ENCODE assay signal across 11 cellular contexts in genomic region chr1:26409191-26409751, GRCh38. TPM values are rescaled to one million over a fixed set of nuclear protein-coding genes. Genes with fewer than 3 reads are reported as not detected.
DNase-seq lines count a peak whose midpoint lies in the region; ATAC-seq, FAIRE-seq and TF ChIP-seq lines count a peak whose summit lies in the region.
"Had no signal": no experiment of that assay in that cellular context is flagged by ENCODE, and none has a peak within 500 bp of the region (broad histone marks: within the 10 kb centered on the region; RNA-seq: fewer than 3 reads in every experiment).

No MANE protein-coding gene starts in this region.

- H2BK5ac ChIP-seq in IMR-90 (ENCODE audit: low read depth, low read length, poor library complexity, severe bottlenecking): no peak overlapping the region

- H3K9ac ChIP-seq in IMR-90 (ENCODE audit: low read depth, low read length): no peak overlapping the region
- peak overlapping the region in 1 of 2 experiments; percentile 20; a peak in 1 of 4 replicates for H3K9ac ChIP-seq in K562 (ENCODE audit: insufficient read depth in 1 of 2, low read depth in 2 of 2, low read length in 2 of 2)
- H3K9ac ChIP-seq: KMS-11 had no signal

- no peaks in the 10 kb centered on the region for H3K36me3 Mint-ChIP-seq in naive thymus-derived CD8-positive, alpha-beta T cell

- H3K4me3 ChIP-seq in IMR-90 (ENCODE audit: insufficient read depth, low read depth, low read length) (no peak overlapping the region), K562 (no peak overlapping the region; the same call in 1 of the 2 replicates)
- H3K4me3 ChIP-seq: heart left ventricle had no signal

- dilution Hi-C loops in IMR-90 (cut with HindIII; ENCODE audit: low sequenced_read_pairs, unreplicated experiment): no loop called here

- H3K9me3 ChIP-seq in IMR-90 (ENCODE audit: control insufficient read depth, insufficient read depth, low read length): 0 out of 2 replicates have a peak, but pooled peaks cover 2% of the 10 kb centered on the region
- H3K9me3 ChIP-seq in K562 (replicated peaks; ENCODE audit: control insufficient read depth, insufficient read depth, low read depth, low read length): no peaks in the 10 kb centered on the region
- H3K9me3 ChIP-seq: heart left ventricle had no signal

- TF ChIP-seq RAD21 in IMR-90 (IDR thresholded peaks at IDR 0.05; ENCODE audit: low read length) (no peak), K562 (CRISPR knock-in tag; conservative IDR thresholded peaks at IDR 0.05 in 1 of 2, IDR thresholded peaks at IDR 0.05 in 1 of 2) (no peak)

- no peak for TF ChIP-seq POLR2A in IMR-90 (IDR thresholded peaks at IDR 0.05; ENCODE audit: low read depth, low read length)
- TF ChIP-seq POLR2A in K562 (conservative IDR thresholded peaks at IDR 0.05): no peak

- H2BK20ac ChIP-seq in IMR-90 (ENCODE audit: low read depth, low read length): no peak overlapping the region

- peak overlapping the region; percentile 21 to 79 (median 67) for H3K4me3 Mint-ChIP-seq in naive thymus-derived CD8-positive, alpha-beta T cell

- H3K56ac ChIP-seq in IMR-90 (ENCODE audit: extremely low read depth, insufficient read depth, low read length): no peak overlapping the region

- H2AFZ ChIP-seq in IMR-90 (replicated peaks; ENCODE audit: low read length, poor library complexity): peak overlapping the region; percentile 24
- H2AFZ ChIP-seq in K562 (ENCODE audit: low read depth, low read length): no peak overlapping the region

- H3K4me2 ChIP-seq in IMR-90 (ENCODE audit: low read depth, low read length) (no peak overlapping the region), K562 (ENCODE audit: insufficient read depth, low read length) (0 out of 2 replicates have a peak overlapping the region, but pooled peaks have one; percentile 12)
- H3K4me2 ChIP-seq: KMS-11 had no signal

- no peaks in the 10 kb centered on the region for H3K79me1 ChIP-seq in IMR-90 (ENCODE audit: low read depth in 1 of 2, low read length in 2 of 2)

- peak; percentile 23 for DNase-seq in EH (ENCODE audit: low read depth)
- DNase-seq in IMR-90: no peak
- DNase-seq in K562 (ENCODE audit: extremely low read depth in 1 of 4, low spot score in 3 of 4): peak in 2 of 4 experiments; percentile 28 to 66
- peak in 2 of 10 donors; percentile 15 to 34 for DNase-seq in naive thymus-derived CD8-positive, alpha-beta T cell
- DNase-seq: NCI-H345 had no signal

- H3K18ac ChIP-seq in IMR-90 (ENCODE audit: low read depth, low read length): no peak overlapping the region

- ATAC-seq in IMR-90 (ENCODE audit: low read depth): no peak
- ATAC-seq in K562: peak; percentile 78
- peak; percentile 29 to 62 for ATAC-seq in naive thymus-derived CD8-positive, alpha-beta T cell
- ATAC-seq in GM19463 (IDR thresholded peaks at IDR 0.05; ENCODE audit: unreplicated experiment): no peak
- no peak for ATAC-seq in GM21367 (IDR thresholded peaks at IDR 0.05; ENCODE audit: unreplicated experiment)
- ATAC-seq in HG03442 (IDR thresholded peaks at IDR 0.05; ENCODE audit: unreplicated experiment): no peak

- no peaks in the 10 kb centered on the region for H3K36me3 ChIP-seq in IMR-90 (ENCODE audit: control insufficient read depth, insufficient read depth, low read length)
- no peaks in the 10 kb centered on the region for H3K36me3 ChIP-seq in K562 (ENCODE audit: control insufficient read depth, insufficient read depth, low read length)
- H3K36me3 ChIP-seq: heart left ventricle had no signal

- WGBS in IMR-90 (ENCODE audit: extremely low coverage in 2 of 2, insufficient read length in 1 of 2), 2 experiments: no CpG with 5 or more reads among the region's 15 CpGs
- 14% methylated on average over 15 of the region's 15 CpGs for WGBS in K562 (ENCODE audit: insufficient coverage, low coverage, missing lambda C conversion rate)

- H3K27ac ChIP-seq in IMR-90 (ENCODE audit: insufficient read depth, low read length) (no peak overlapping the region), K562 (ENCODE audit: extremely low read depth, low read depth, low read length) (no peak overlapping the region)
- H3K27ac ChIP-seq: heart left ventricle, KMS-11 had no signal

- H2AK5ac ChIP-seq in IMR-90 (ENCODE audit: low read depth, low read length): no peak overlapping the region

- peaks cover 13 to 31% (median 20%) of the 10 kb centered on the region in 4 donors for H3K4me1 Mint-ChIP-seq in naive thymus-derived CD8-positive, alpha-beta T cell

- BruUV-seq in IMR-90 (replicated peaks; lab: Mats Ljungman, UMichigan): no TSS peak
- no TSS peak for BruUV-seq in K562 (replicated peaks; lab: Mats Ljungman, UMichigan)

- H4K5ac ChIP-seq in IMR-90 (ENCODE audit: low read depth, low read length): no peak overlapping the region

- H3K27me3 Mint-ChIP-seq in naive thymus-derived CD8-positive, alpha-beta T cell: peaks cover 25 to 60% (median 54%) of the 10 kb centered on the region in 5 donors

- H3K27ac Mint-ChIP-seq in naive thymus-derived CD8-positive, alpha-beta T cell: peak overlapping the region in 2 of 10 donors; percentile 32 to 84

- no peak overlapping the region for H3K4ac ChIP-seq in IMR-90 (ENCODE audit: low read depth, low read length)

- no peak for TF ChIP-seq EP300 in K562 (IDR thresholded peaks at IDR 0.05; ENCODE audit: low read length)

- no peak overlapping the region for H3K14ac ChIP-seq in IMR-90 (replicated peaks; ENCODE audit: low read depth, low read length)

- no peak overlapping the region for H4K91ac ChIP-seq in IMR-90 (ENCODE audit: insufficient read depth, low read depth, low read length)

- POLR2A ChIA-PET in IMR-90 (lab: Charles Lee; ENCODE audit: unreplicated experiment): no interaction called here
- POLR2A ChIA-PET in K562 (lab: Yijun Ruan, JAX): interaction anchor here (0.8 to 0.9 kb wide), 2 partner anchors 21 to 121 kb away, joined by 3 read pairs; no protein-coding TSS in a partner anchor
- POLR2A ChIA-PET in naive thymus-derived CD8-positive, alpha-beta T cell (lab: Charles Lee): interaction anchor here (1.0 kb wide), 1 partner anchor 130 kb away, joined by 3 read pairs; the partner anchor contains the start of gene SH3BGRL3

- no peak overlapping the region for H2AK9ac ChIP-seq in IMR-90 (replicated peaks; ENCODE audit: low read depth, low read length, poor library complexity)

- TF ChIP-seq CTCF in IMR-90 (conservative IDR thresholded peaks at IDR 0.05; ENCODE audit: low read depth, low read length) (no peak), K562 (IDR thresholded peaks at IDR 0.05 in 2 of 3, conservative IDR thresholded peaks at IDR 0.05 in 1 of 3; ENCODE audit: insufficient read depth in 2 of 3, low read depth in 1 of 3, low read length in 3 of 3) (no peak)

- H3K9me3 Mint-ChIP-seq in naive thymus-derived CD8-positive, alpha-beta T cell: peaks cover 0 to 3% (median 0%) of the 10 kb centered on the region in 9 donors

- H3K9me1 ChIP-seq in IMR-90 (ENCODE audit: insufficient read depth, low read length): 0 out of 2 replicates have a peak, but pooled peaks cover 2% of the 10 kb centered on the region
- H3K9me1 ChIP-seq in K562 (ENCODE audit: control insufficient read depth, insufficient read depth, low read length): no peaks in the 10 kb centered on the region

- intact Hi-C loops in IMR-90 (cut with micrococcal nuclease) (no loop called here), K562 (cut with micrococcal nuclease) (no loop called here)

- peaks cover 49% of the 10 kb centered on the region for H3K27me3 ChIP-seq in IMR-90 (ENCODE audit: control insufficient read depth, insufficient read depth, low read length)
- H3K27me3 ChIP-seq in K562 (ENCODE audit: control insufficient read depth in 2 of 2, insufficient read depth in 2 of 2, low read length in 2 of 2): peaks cover 4 to 6% of the 10 kb centered on the region in 2 experiments; a peak in 4 of 5 replicates

- H4K20me1 ChIP-seq in IMR-90 (ENCODE audit: insufficient read depth, low read length) (no peaks in the 10 kb centered on the region; the same call in 1 of the 2 replicates), K562 (replicated peaks; ENCODE audit: control insufficient read depth, insufficient read depth, low read length) (peaks cover 5% of the 10 kb centered on the region; the same call in 1 of the 2 replicates)

- FAIRE-seq in K562 (lab: Jason Lieb, UNC): no peak

- no peaks in the 10 kb centered on the region; the same call in 1 of the 2 replicates for H3K4me1 ChIP-seq in IMR-90 (ENCODE audit: control insufficient read depth, insufficient read depth, low read length)
- peaks cover 12 to 39% of the 10 kb centered on the region in 2 experiments; a peak in 4 of 5 replicates for H3K4me1 ChIP-seq in K562 (replicated peaks in 1 of 2; ENCODE audit: control insufficient read depth in 2 of 2, insufficient read depth in 2 of 2, low read length in 2 of 2)

- H3K23ac ChIP-seq in IMR-90 (ENCODE audit: low read depth, low read length): no peak overlapping the region

- H2BK15ac ChIP-seq in IMR-90 (ENCODE audit: low read depth, low read length): no peak overlapping the region

- in situ Hi-C loops in IMR-90 (cut with MboI; ENCODE audit: low sequenced_read_pairs) (no loop called here), K562 (cut with MboI) (no loop called here)

- no peak overlapping the region for H2BK120ac ChIP-seq in IMR-90 (ENCODE audit: low read depth, low read length)

- H4K8ac ChIP-seq in IMR-90 (ENCODE audit: low read depth in 2 of 2, low read length in 2 of 2): no peak overlapping the region

- H3K79me2 ChIP-seq in K562 (ENCODE audit: control insufficient read depth, insufficient read depth, low read length): no peaks in the 10 kb centered on the region

- CTCF ChIA-PET in IMR-90 (lab: Yijun Ruan, JAX) (interaction anchor here (1.4 kb wide), 1 partner anchor 8 kb away, joined by 4 read pairs; no protein-coding TSS in a partner anchor), K562 (lab: Yijun Ruan, JAX; ENCODE audit: low intra/inter-chr PET ratio) (interaction anchor here (0.6 kb wide), 1 partner anchor 485 kb away, joined by 5 read pairs; no protein-coding TSS in a partner anchor)

RNA-seq across cellular contexts. Expression of gene LIN28A, which starts 1.3 kb away (rescaled TPM):
- total RNA-seq in IMR-90 (2012; rRNA removed): not detected in 2 replicates
- polyA plus RNA-seq in IMR-90 (2012; rRNA removed): not detected in 2 replicates
- polyA plus RNA-seq in IMR-90 (2012; cell fraction: cytosol; rRNA removed): not detected in 2 replicates
- not detected in 2 replicates for polyA plus RNA-seq in IMR-90 (2012; cell fraction: nucleus; rRNA removed; ENCODE audit: low replicate concordance)
- total RNA-seq in K562 (2011; cell fraction: chromatin; rRNA removed; ENCODE audit: low replicate concordance): 0.51 and 0.97 TPM in 2 replicates
- 0.53 and 0.67 TPM in 2 replicates for total RNA-seq in K562 (2011; cell fraction: nucleolus; rRNA removed)
- 0.81 and 1.5 TPM in 2 replicates for total RNA-seq in K562 (2011; cell fraction: nucleoplasm; rRNA removed)
- total RNA-seq in K562 (2014; rRNA removed): 3.1 and 3.8 TPM in 2 replicates
- total RNA-seq in K562 (2014; rRNA removed; fragmentation: Illumina TruSeq; extraction: Trizol): 4.3 and 4.5 TPM in 2 replicates
- total RNA-seq in K562 (2015; rRNA removed; fragmentation: Illumina TruSeq; extraction: Trizol): 4.5 and 5.4 TPM in 2 replicates
- 5.1 TPM in 2 replicates for total RNA-seq in K562 (2021)
- polyA plus RNA-seq in K562 (2011; rRNA removed): 0.26 and 5.2 TPM in 2 replicates
- 0.25 and 1.9 TPM in 2 replicates for polyA plus RNA-seq in K562 (2011; cell fraction: cytosol; rRNA removed)
- polyA plus RNA-seq in K562 (2011; cell fraction: nucleus; rRNA removed): 0.15 and 1.7 TPM in 2 replicates
- 0.24 and 1.0 TPM in 2 replicates for polyA plus RNA-seq in K562 (2012)
- 3.5 and 3.9 TPM in 2 replicates for polyA plus RNA-seq in K562 (2014; fragmentation: Illumina TruSeq; extraction: Trizol)
- polyA plus RNA-seq in K562 (2014; fragmentation: Nextera tagmentation; extraction: Ambion mirVana): 1 to 10 TPM in 1 of 2 experiments, under 1 TPM in 1; 0.80 to 1.0 TPM
- 2.4 and 3.2 TPM in 2 replicates for polyA plus RNA-seq in K562 (2014; rRNA removed)
- 0.69 and 13.6 TPM in 2 replicates for polyA minus RNA-seq in K562 (2011; rRNA and poly(A)+ RNA removed)
- 0.36 and 6.4 TPM in 2 replicates for polyA minus RNA-seq in K562 (2011; cell fraction: cytosol; rRNA and poly(A)+ RNA removed)
- polyA minus RNA-seq in K562 (2011; cell fraction: nucleus; rRNA and poly(A)+ RNA removed): 0.11 and 0.81 TPM in 2 replicates
- not detected for total RNA-seq in naive thymus-derived CD8-positive, alpha-beta T cell
- polyA plus RNA-seq in naive thymus-derived CD8-positive, alpha-beta T cell: not detected
- total RNA-seq: Right ventricle myocardium superior had no signal
- polyA plus RNA-seq: heart left ventricle had no signal

RNA-seq across cellular contexts. Expression of gene DHDDS, which starts 22.9 kb away (rescaled TPM):
- total RNA-seq in IMR-90 (2012; rRNA removed) (66.7 and 67.7 TPM in 2 replicates), K562 (2014; rRNA removed) (40.8 and 45.3 TPM in 2 replicates), K562 (2014; rRNA removed; fragmentation: Illumina TruSeq; extraction: Trizol) (49.6 and 51.4 TPM in 2 replicates), K562 (2015; rRNA removed; fragmentation: Illumina TruSeq; extraction: Trizol) (46.8 and 47.4 TPM in 2 replicates), K562 (2021) (55.0 and 60.4 TPM in 2 replicates)
- polyA plus RNA-seq in IMR-90 (2012; rRNA removed) (42.8 and 49.3 TPM in 2 replicates), K562 (2011; rRNA removed) (34.8 and 39.8 TPM in 2 replicates), K562 (2014; fragmentation: Illumina TruSeq; extraction: Trizol) (41.8 and 50.3 TPM in 2 replicates), K562 (2014; fragmentation: Nextera tagmentation; extraction: Ambion mirVana) (10 to 100 TPM; 33.3 to 44.3 TPM), K562 (2014; rRNA removed) (38.3 and 42.1 TPM in 2 replicates)
- 25.0 and 31.1 TPM in 2 replicates for polyA plus RNA-seq in IMR-90 (2012; cell fraction: cytosol; rRNA removed)
- 78.8 and 115 TPM in 2 replicates for polyA plus RNA-seq in IMR-90 (2012; cell fraction: nucleus; rRNA removed; ENCODE audit: low replicate concordance)
- total RNA-seq in K562 (2011; cell fraction: chromatin; rRNA removed; ENCODE audit: low replicate concordance): 193 and 199 TPM in 2 replicates
- 118 TPM in 2 replicates for total RNA-seq in K562 (2011; cell fraction: nucleolus; rRNA removed)
- 160 and 187 TPM in 2 replicates for total RNA-seq in K562 (2011; cell fraction: nucleoplasm; rRNA removed)
- polyA plus RNA-seq in K562 (2011; cell fraction: cytosol; rRNA removed): 30.4 and 33.9 TPM in 2 replicates
- polyA plus RNA-seq in K562 (2011; cell fraction: nucleus; rRNA removed): 36.1 and 38.4 TPM in 2 replicates
- polyA plus RNA-seq in K562 (2012): 30.7 and 44.5 TPM in 2 replicates
- 75.8 and 89.1 TPM in 2 replicates for polyA minus RNA-seq in K562 (2011; rRNA and poly(A)+ RNA removed)
- 23.4 and 26.7 TPM in 2 replicates for polyA minus RNA-seq in K562 (2011; cell fraction: cytosol; rRNA and poly(A)+ RNA removed)
- 39.3 and 68.4 TPM in 2 replicates for polyA minus RNA-seq in K562 (2011; cell fraction: nucleus; rRNA and poly(A)+ RNA removed)
- total RNA-seq in naive thymus-derived CD8-positive, alpha-beta T cell: 10 to 100 TPM; 35.5 to 36.5 TPM
- 10 to 100 TPM; 15.1 to 20.7 (median 18.6) TPM for polyA plus RNA-seq in naive thymus-derived CD8-positive, alpha-beta T cell

RNA-seq across cellular contexts. Expression of gene ZNF683, which starts 36.7 kb away (rescaled TPM):
- not detected in 2 replicates for total RNA-seq in IMR-90 (2012; rRNA removed)
- not detected in 2 replicates for polyA plus RNA-seq in IMR-90 (2012; rRNA removed)
- not detected in 2 replicates for polyA plus RNA-seq in IMR-90 (2012; cell fraction: cytosol; rRNA removed)
- not detected in 2 replicates for polyA plus RNA-seq in IMR-90 (2012; cell fraction: nucleus; rRNA removed; ENCODE audit: low replicate concordance)
- not detected in 2 replicates for total RNA-seq in K562 (2011; cell fraction: chromatin; rRNA removed; ENCODE audit: low replicate concordance)
- total RNA-seq in K562 (2011; cell fraction: nucleolus; rRNA removed): not detected in 2 replicates
- total RNA-seq in K562 (2011; cell fraction: nucleoplasm; rRNA removed): not detected in 2 replicates
- not detected in 2 replicates for total RNA-seq in K562 (2014; rRNA removed)
- not detected in 2 replicates for total RNA-seq in K562 (2014; rRNA removed; fragmentation: Illumina TruSeq; extraction: Trizol)
- not detected in 2 replicates for total RNA-seq in K562 (2015; rRNA removed; fragmentation: Illumina TruSeq; extraction: Trizol)
- not detected in 2 replicates for total RNA-seq in K562 (2021)
- polyA plus RNA-seq in K562 (2011; rRNA removed): not detected in 2 replicates
- not detected in 2 replicates for polyA plus RNA-seq in K562 (2011; cell fraction: cytosol; rRNA removed)
- polyA plus RNA-seq in K562 (2011; cell fraction: nucleus; rRNA removed): not detected in 2 replicates
- polyA plus RNA-seq in K562 (2012): not detected in 2 replicates
- not detected in 2 replicates for polyA plus RNA-seq in K562 (2014; fragmentation: Illumina TruSeq; extraction: Trizol)
- polyA plus RNA-seq in K562 (2014; fragmentation: Nextera tagmentation; extraction: Ambion mirVana): not detected
- polyA plus RNA-seq in K562 (2014; rRNA removed): not detected in 2 replicates
- not detected in 2 replicates for polyA minus RNA-seq in K562 (2011; rRNA and poly(A)+ RNA removed)
- polyA minus RNA-seq in K562 (2011; cell fraction: cytosol; rRNA and poly(A)+ RNA removed): not detected in 2 replicates
- polyA minus RNA-seq in K562 (2011; cell fraction: nucleus; rRNA and poly(A)+ RNA removed): not detected in 2 replicates
- 1 to 10 TPM; 2.1 to 2.4 TPM for total RNA-seq in naive thymus-derived CD8-positive, alpha-beta T cell
- 1 to 10 TPM in 2 of 3 donors, under 1 TPM in 1; 0.42 to 6.3 (median 3.1) TPM for polyA plus RNA-seq in naive thymus-derived CD8-positive, alpha-beta T cell
- total RNA-seq: Right ventricle myocardium superior had no signal

RNA-seq across cellular contexts. Expression of gene CRYBG2, which starts 55.3 kb away (rescaled TPM):
- not detected in 2 replicates for total RNA-seq in IMR-90 (2012; rRNA removed)
- polyA plus RNA-seq in IMR-90 (2012; rRNA removed): not detected in 2 replicates
- 0.01 and 0.05 TPM in 2 replicates for polyA plus RNA-seq in IMR-90 (2012; cell fraction: cytosol; rRNA removed)
- 0.31 and 0.32 TPM in 2 replicates for polyA plus RNA-seq in IMR-90 (2012; cell fraction: nucleus; rRNA removed; ENCODE audit: low replicate concordance)
- total RNA-seq in K562 (2011; cell fraction: chromatin; rRNA removed; ENCODE audit: low replicate concordance): 7.8 and 10.7 TPM in 2 replicates
- total RNA-seq in K562 (2011; cell fraction: nucleolus; rRNA removed): 10.0 and 10.2 TPM in 2 replicates
- total RNA-seq in K562 (2011; cell fraction: nucleoplasm; rRNA removed): 5.7 and 6.5 TPM in 2 replicates
- total RNA-seq in K562 (2014; rRNA removed): 7.5 and 12.6 TPM in 2 replicates
- total RNA-seq in K562 (2014; rRNA removed; fragmentation: Illumina TruSeq; extraction: Trizol): 1.3 and 2.1 TPM in 2 replicates
- 1.9 and 2.5 TPM in 2 replicates for total RNA-seq in K562 (2015; rRNA removed; fragmentation: Illumina TruSeq; extraction: Trizol)
- total RNA-seq in K562 (2021): 8.5 and 8.8 TPM in 2 replicates
- 3.3 and 3.8 TPM in 2 replicates for polyA plus RNA-seq in K562 (2011; rRNA removed)
- 4.8 and 8.5 TPM in 2 replicates for polyA plus RNA-seq in K562 (2011; cell fraction: cytosol; rRNA removed)
- 6.5 and 9.6 TPM in 2 replicates for polyA plus RNA-seq in K562 (2011; cell fraction: nucleus; rRNA removed)
- polyA plus RNA-seq in K562 (2012): 4.3 and 24.3 TPM in 2 replicates
- 3.7 and 5.1 TPM in 2 replicates for polyA plus RNA-seq in K562 (2014; fragmentation: Illumina TruSeq; extraction: Trizol)
- polyA plus RNA-seq in K562 (2014; fragmentation: Nextera tagmentation; extraction: Ambion mirVana): 1 to 10 TPM in 1 of 2 experiments, under 1 TPM in 1; 0.39 to 2.4 TPM
- 3.1 and 8.1 TPM in 2 replicates for polyA plus RNA-seq in K562 (2014; rRNA removed)
- 1.6 and 1.9 TPM in 2 replicates for polyA minus RNA-seq in K562 (2011; rRNA and poly(A)+ RNA removed)
- polyA minus RNA-seq in K562 (2011; cell fraction: cytosol; rRNA and poly(A)+ RNA removed): 5.9 and 7.5 TPM in 2 replicates
- 2.6 and 4.4 TPM in 2 replicates for polyA minus RNA-seq in K562 (2011; cell fraction: nucleus; rRNA and poly(A)+ RNA removed)
- under 1 TPM; 0.74 to 0.75 TPM for total RNA-seq in naive thymus-derived CD8-positive, alpha-beta T cell
- under 1 TPM in 2 of 3 donors, not detected in 1; 0.07 to 0.55 TPM for polyA plus RNA-seq in naive thymus-derived CD8-positive, alpha-beta T cell
- total RNA-seq: Right ventricle myocardium superior had no signal
- polyA plus RNA-seq: heart left ventricle had no signal

Comparison
In these comparisons a context has a peak if more than half of its experiments do, and no peak if none do; other contexts are left out.
1. ATAC-seq: peak in K562 (single experiment) and naive thymus-derived CD8-positive, alpha-beta T cell (2 of 2); none in IMR-90 (single experiment), GM19463 (single experiment), GM21367 (single experiment) and HG03442 (single experiment).